In genomic region chr17:79650861-79651260, GRCh38 we compare ENCODE assay signal across 2 cellular contexts.
TF ChIP-seq lines count a peak whose summit lies in the region.

No MANE protein-coding gene starts in this region.

TF ChIP-seq in SK-N-SH, 30 proteins besides CTCF, POLR2A, EP300 and RAD21 (continued from another document):
- TF ChIP-seq IRF3 (IDR thresholded peaks at IDR 0.05; ENCODE audit: low read depth, low read length) (no peak), RXRA (IDR thresholded peaks at IDR 0.05; ENCODE audit: borderline replicate concordance, low read depth) (no peak), JUND (IDR thresholded peaks at IDR 0.05) (no peak), YY1 (IDR thresholded peaks at IDR 0.05; ENCODE audit: low read depth) (no peak)
- TF ChIP-seq, protein P1, sequence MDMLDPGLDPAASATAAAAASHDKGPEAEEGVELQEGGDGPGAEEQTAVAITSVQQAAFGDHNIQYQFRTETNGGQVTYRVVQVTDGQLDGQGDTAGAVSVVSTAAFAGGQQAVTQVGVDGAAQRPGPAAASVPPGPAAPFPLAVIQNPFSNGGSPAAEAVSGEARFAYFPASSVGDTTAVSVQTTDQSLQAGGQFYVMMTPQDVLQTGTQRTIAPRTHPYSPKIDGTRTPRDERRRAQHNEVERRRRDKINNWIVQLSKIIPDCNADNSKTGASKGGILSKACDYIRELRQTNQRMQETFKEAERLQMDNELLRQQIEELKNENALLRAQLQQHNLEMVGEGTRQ (IDR thresholded peaks at IDR 0.05; ENCODE audit: borderline replicate concordance, low read depth, low read length) = no peak
- TF ChIP-seq, protein P2, sequence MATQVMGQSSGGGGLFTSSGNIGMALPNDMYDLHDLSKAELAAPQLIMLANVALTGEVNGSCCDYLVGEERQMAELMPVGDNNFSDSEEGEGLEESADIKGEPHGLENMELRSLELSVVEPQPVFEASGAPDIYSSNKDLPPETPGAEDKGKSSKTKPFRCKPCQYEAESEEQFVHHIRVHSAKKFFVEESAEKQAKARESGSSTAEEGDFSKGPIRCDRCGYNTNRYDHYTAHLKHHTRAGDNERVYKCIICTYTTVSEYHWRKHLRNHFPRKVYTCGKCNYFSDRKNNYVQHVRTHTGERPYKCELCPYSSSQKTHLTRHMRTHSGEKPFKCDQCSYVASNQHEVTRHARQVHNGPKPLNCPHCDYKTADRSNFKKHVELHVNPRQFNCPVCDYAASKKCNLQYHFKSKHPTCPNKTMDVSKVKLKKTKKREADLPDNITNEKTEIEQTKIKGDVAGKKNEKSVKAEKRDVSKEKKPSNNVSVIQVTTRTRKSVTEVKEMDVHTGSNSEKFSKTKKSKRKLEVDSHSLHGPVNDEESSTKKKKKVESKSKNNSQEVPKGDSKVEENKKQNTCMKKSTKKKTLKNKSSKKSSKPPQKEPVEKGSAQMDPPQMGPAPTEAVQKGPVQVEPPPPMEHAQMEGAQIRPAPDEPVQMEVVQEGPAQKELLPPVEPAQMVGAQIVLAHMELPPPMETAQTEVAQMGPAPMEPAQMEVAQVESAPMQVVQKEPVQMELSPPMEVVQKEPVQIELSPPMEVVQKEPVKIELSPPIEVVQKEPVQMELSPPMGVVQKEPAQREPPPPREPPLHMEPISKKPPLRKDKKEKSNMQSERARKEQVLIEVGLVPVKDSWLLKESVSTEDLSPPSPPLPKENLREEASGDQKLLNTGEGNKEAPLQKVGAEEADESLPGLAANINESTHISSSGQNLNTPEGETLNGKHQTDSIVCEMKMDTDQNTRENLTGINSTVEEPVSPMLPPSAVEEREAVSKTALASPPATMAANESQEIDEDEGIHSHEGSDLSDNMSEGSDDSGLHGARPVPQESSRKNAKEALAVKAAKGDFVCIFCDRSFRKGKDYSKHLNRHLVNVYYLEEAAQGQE (IDR thresholded peaks at IDR 0.05; ENCODE audit: low read depth, low read length) = no peak
TF ChIP-seq in SK-N-SH: peak in this region for 0.

TF ChIP-seq in SK-N-SH treated with all-trans-retinoic acid at 6 μM for 48 hours, 23 proteins besides CTCF, POLR2A, EP300 and RAD21 (continued from another document):
- TF ChIP-seq, protein P3, sequence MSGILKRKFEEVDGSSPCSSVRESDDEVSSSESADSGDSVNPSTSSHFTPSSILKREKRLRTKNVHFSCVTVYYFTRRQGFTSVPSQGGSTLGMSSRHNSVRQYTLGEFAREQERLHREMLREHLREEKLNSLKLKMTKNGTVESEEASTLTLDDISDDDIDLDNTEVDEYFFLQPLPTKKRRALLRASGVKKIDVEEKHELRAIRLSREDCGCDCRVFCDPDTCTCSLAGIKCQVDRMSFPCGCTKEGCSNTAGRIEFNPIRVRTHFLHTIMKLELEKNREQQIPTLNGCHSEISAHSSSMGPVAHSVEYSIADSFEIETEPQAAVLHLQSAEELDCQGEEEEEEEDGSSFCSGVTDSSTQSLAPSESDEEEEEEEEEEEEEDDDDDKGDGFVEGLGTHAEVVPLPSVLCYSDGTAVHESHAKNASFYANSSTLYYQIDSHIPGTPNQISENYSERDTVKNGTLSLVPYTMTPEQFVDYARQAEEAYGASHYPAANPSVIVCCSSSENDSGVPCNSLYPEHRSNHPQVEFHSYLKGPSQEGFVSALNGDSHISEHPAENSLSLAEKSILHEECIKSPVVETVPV (CRISPR knock-in tag; IDR thresholded peaks at IDR 0.05) = no peak
- TF ChIP-seq BACH2 (CRISPR knock-in tag; IDR thresholded peaks at IDR 0.05; ENCODE audit: borderline replicate concordance) (no peak), PPARA (CRISPR knock-in tag; IDR thresholded peaks at IDR 0.05; ENCODE audit: borderline replicate concordance) (no peak)
- TF ChIP-seq, protein P4, sequence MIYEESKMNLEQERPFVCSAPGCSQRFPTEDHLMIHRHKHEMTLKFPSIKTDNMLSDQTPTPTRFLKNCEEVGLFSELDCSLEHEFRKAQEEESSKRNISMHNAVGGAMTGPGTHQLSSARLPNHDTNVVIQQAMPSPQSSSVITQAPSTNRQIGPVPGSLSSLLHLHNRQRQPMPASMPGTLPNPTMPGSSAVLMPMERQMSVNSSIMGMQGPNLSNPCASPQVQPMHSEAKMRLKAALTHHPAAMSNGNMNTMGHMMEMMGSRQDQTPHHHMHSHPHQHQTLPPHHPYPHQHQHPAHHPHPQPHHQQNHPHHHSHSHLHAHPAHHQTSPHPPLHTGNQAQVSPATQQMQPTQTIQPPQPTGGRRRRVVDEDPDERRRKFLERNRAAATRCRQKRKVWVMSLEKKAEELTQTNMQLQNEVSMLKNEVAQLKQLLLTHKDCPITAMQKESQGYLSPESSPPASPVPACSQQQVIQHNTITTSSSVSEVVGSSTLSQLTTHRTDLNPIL (CRISPR knock-in tag; IDR thresholded peaks at IDR 0.05; ENCODE audit: low read depth) = no peak
